Comparison of ENCODE assay signal across 20 cellular contexts in genomic region chrX:117752745-117753144, GRCh38.
DNase-seq lines count a peak whose midpoint lies in the region; ATAC-seq lines count a peak whose summit lies in the region.
"Had no signal": no experiment of that assay in that cellular context is flagged by ENCODE, and none has a peak within 500 bp of the region (broad histone marks: within the 10 kb centered on the region; RNA-seq: fewer than 3 reads in every experiment).

No MANE protein-coding gene starts in this region.

- ATAC-seq in GM18520 (IDR thresholded peaks at IDR 0.05; ENCODE audit: unreplicated experiment) (peak; percentile 97), GM21526 (IDR thresholded peaks at IDR 0.05; ENCODE audit: low FRiP score, unreplicated experiment) (peak; percentile 94), HG03025 (IDR thresholded peaks at IDR 0.05; ENCODE audit: low FRiP score, unreplicated experiment) (peak; percentile 91), HG03565 (IDR thresholded peaks at IDR 0.05; ENCODE audit: unreplicated experiment) (peak; percentile 98), HG02970 (IDR thresholded peaks at IDR 0.05; ENCODE audit: low FRiP score, unreplicated experiment) (no peak)
- ATAC-seq: activated CD8-positive, alpha-beta T cell treated with anti-CD3 and anti-CD28 coated beads for 36 hours; activated T-helper 17 cell treated with anti-CD3 and anti-CD28 coated beads, Interleukin-2, amount 50 U/mL, for 72 hours; HCT116; upper lobe of right lung had no signal

- no peak for DNase-seq in NCI-H2227 (lab: John Stamatoyannopoulos, UW; ENCODE audit: unreplicated experiment)
- DNase-seq in activated naive CD4-positive, alpha-beta T cell treated with anti-CD3 and anti-CD28 coated beads, Interleukin-2, amount 50 U/mL, for 16 hours: no peak
- DNase-seq in DMS 273 (lab: John Stamatoyannopoulos, UW; ENCODE audit: unreplicated experiment): no peak
- DNase-seq: activated CD8-positive, alpha-beta T cell treated with anti-CD3 and anti-CD28 coated beads for 36 hours; amniotic stem cell; DMS153; left ventricle myocardium inferior; NCI-H146; NCI-H524; ovary; small intestine; stimulated activated naive CD4-positive, alpha-beta T cell; upper lobe of right lung had no signal
